ENCODE assay signal across 13 cellular contexts in genomic region chr2:149490296-149490695, GRCh38.
DNase-seq lines count a peak whose midpoint lies in the region; ATAC-seq and TF ChIP-seq lines count a peak whose summit lies in the region.
"Had no signal": no experiment of that assay in that cellular context is flagged by ENCODE, and none has a peak within 500 bp of the region (broad histone marks: within the 10 kb centered on the region; RNA-seq: fewer than 3 reads in every experiment).

No MANE protein-coding gene starts in this region.

- H3K4me1 ChIP-seq in right cardiac atrium (ENCODE audit: control insufficient read depth, insufficient read depth, low read length), result peaks cover 1% of the 10 kb centered on the region
- H3K4me1 ChIP-seq in heart left ventricle, result no peaks in the 10 kb centered on the region
- no peaks in the 10 kb centered on the region for H3K4me1 ChIP-seq in naive thymus-derived CD4-positive, alpha-beta T cell (ENCODE audit: control insufficient read depth in 2 of 2, insufficient read depth in 2 of 2, low read length in 2 of 2)
- H3K4me1 ChIP-seq: BLaER1 had no signal

- no peaks in the 10 kb centered on the region for H3K9me3 ChIP-seq in right cardiac atrium (ENCODE audit: control insufficient read depth, low read length)
- H3K9me3 ChIP-seq in heart left ventricle, result peaks cover 0 to 6% (median 0%) of the 10 kb centered on the region in 12 donors
- no peaks in the 10 kb centered on the region for H3K9me3 ChIP-seq in naive thymus-derived CD4-positive, alpha-beta T cell (ENCODE audit: control insufficient read depth in 2 of 3, low read length in 3 of 3)
- H3K9me3 ChIP-seq: BLaER1 had no signal

- intact Hi-C loops in right cardiac atrium (cut with DNase I), result no loop called here
- intact Hi-C loops in heart left ventricle (cut with DNase I), result no loop called here
- intact Hi-C loops in naive thymus-derived CD4-positive, alpha-beta T cell (cut with micrococcal nuclease), result no loop called here

- no peak for TF ChIP-seq POLR2A in heart left ventricle (IDR thresholded peaks at IDR 0.05)

- H3K27me3 ChIP-seq in right cardiac atrium (ENCODE audit: control insufficient read depth, insufficient read depth) (no peaks in the 10 kb centered on the region), heart left ventricle (peaks cover 0 to 8% (median 0%) of the 10 kb centered on the region in 9 donors)
- no peaks in the 10 kb centered on the region for H3K27me3 ChIP-seq in naive thymus-derived CD4-positive, alpha-beta T cell (ENCODE audit: control insufficient read depth in 2 of 2, insufficient read depth in 2 of 2, low read length in 2 of 2)
- H3K27me3 ChIP-seq: BLaER1 had no signal

- H3K4me1 Mint-ChIP-seq in naive thymus-derived CD4-positive, alpha-beta T cell, result no peaks in the 10 kb centered on the region
- H3K4me1 Mint-ChIP-seq in activated naive CD8-positive, alpha-beta T cell treated with anti-CD3 and anti-CD28 coated beads for 36 hours, result no peaks in the 10 kb centered on the region

- CTCF ChIA-PET in naive thymus-derived CD4-positive, alpha-beta T cell (lab: Charles Lee), result interaction anchor here (0.6 kb wide), 1 partner anchor 1255 kb away, joined by 3 read pairs; no protein-coding TSS in a partner anchor

- H3K27ac Mint-ChIP-seq in naive thymus-derived CD4-positive, alpha-beta T cell, result no peak overlapping the region
- H3K27ac Mint-ChIP-seq in activated naive CD8-positive, alpha-beta T cell treated with anti-CD3 and anti-CD28 coated beads for 36 hours, result no peak overlapping the region

- H3K36me3 ChIP-seq in heart left ventricle, result no peaks in the 10 kb centered on the region
- H3K36me3 ChIP-seq in naive thymus-derived CD4-positive, alpha-beta T cell (ENCODE audit: control insufficient read depth in 2 of 3, insufficient read depth in 3 of 3, low read length in 3 of 3), result no peaks in the 10 kb centered on the region
- H3K36me3 ChIP-seq: BLaER1 had no signal

- POLR2A ChIA-PET in naive thymus-derived CD4-positive, alpha-beta T cell (lab: Charles Lee), result no interaction called here

- DNase-seq in right cardiac atrium, result peak in 2 of 3 donors; percentile 27 to 42
- DNase-seq in heart left ventricle, result no peak
- peak; percentile 22 for DNase-seq in amniotic stem cell (lab: John Stamatoyannopoulos, UW)
- DNase-seq in hypothalamus (lab: John Stamatoyannopoulos, UW), result peak in 30 of 51 donors; percentile 1 to 60 (median 19)
- DNase-seq in naive thymus-derived CD4-positive, alpha-beta T cell, result no peak
- no peak for DNase-seq in NCI-H526 treated with DMSO at 0.1 percent for 48 hours (lab: John Stamatoyannopoulos, UW)
- no peak for DNase-seq in activated naive CD8-positive, alpha-beta T cell treated with anti-CD3 and anti-CD28 coated beads for 36 hours
- DNase-seq: activated CD4-positive, alpha-beta T cell treated with anti-CD3 and anti-CD28 coated beads for 4 hours; NCI-H2171 had no signal

- no peak for TF ChIP-seq CTCF in heart left ventricle (IDR thresholded peaks at IDR 0.05)

- H3K4me3 ChIP-seq in right cardiac atrium (ENCODE audit: low read length) (no peak overlapping the region), heart left ventricle (no peak overlapping the region)
- H3K4me3 ChIP-seq in naive thymus-derived CD4-positive, alpha-beta T cell (ENCODE audit: low read length), result no peak overlapping the region
- H3K4me3 ChIP-seq: BLaER1, K562, SK-N-MC had no signal

- H3K27me3 Mint-ChIP-seq in naive thymus-derived CD4-positive, alpha-beta T cell, result peaks cover 0 to 22% (median 19%) of the 10 kb centered on the region in 5 donors
- H3K27me3 Mint-ChIP-seq in activated naive CD8-positive, alpha-beta T cell treated with anti-CD3 and anti-CD28 coated beads for 36 hours, result peaks cover 10% of the 10 kb centered on the region

- peaks cover 0 to 10% (median 0%) of the 10 kb centered on the region in 11 donors for H3K9me3 Mint-ChIP-seq in naive thymus-derived CD4-positive, alpha-beta T cell
- H3K9me3 Mint-ChIP-seq in activated naive CD8-positive, alpha-beta T cell treated with anti-CD3 and anti-CD28 coated beads for 36 hours, result no peaks in the 10 kb centered on the region

- WGBS in right cardiac atrium, result 13% methylated on average over 3 of the region's 3 CpGs
- WGBS in heart left ventricle, 4 donors, result 20 to 30% (median 23%) methylated on average over 3 of the region's 3 CpGs

- no peaks in the 10 kb centered on the region for H3K36me3 Mint-ChIP-seq in naive thymus-derived CD4-positive, alpha-beta T cell
- H3K36me3 Mint-ChIP-seq in activated naive CD8-positive, alpha-beta T cell treated with anti-CD3 and anti-CD28 coated beads for 36 hours, result no peaks in the 10 kb centered on the region

- peak in 1 of 2 donors; percentile 54 for ATAC-seq in right cardiac atrium
- ATAC-seq in heart left ventricle, result no peak
- ATAC-seq in HG03565 (IDR thresholded peaks at IDR 0.05; ENCODE audit: unreplicated experiment), result no peak
- ATAC-seq in naive thymus-derived CD4-positive, alpha-beta T cell, result no peak
- ATAC-seq: K562 had no signal

- H3K4me3 Mint-ChIP-seq in naive thymus-derived CD4-positive, alpha-beta T cell, result no peak overlapping the region
- no peak overlapping the region for H3K4me3 Mint-ChIP-seq in activated naive CD8-positive, alpha-beta T cell treated with anti-CD3 and anti-CD28 coated beads for 36 hours

- H3K27ac ChIP-seq in right cardiac atrium (ENCODE audit: low read length), result no peak overlapping the region
- no peak overlapping the region for H3K27ac ChIP-seq in heart left ventricle
- H3K27ac ChIP-seq in naive thymus-derived CD4-positive, alpha-beta T cell (ENCODE audit: low read depth, low read length), result no peak overlapping the region
- H3K27ac ChIP-seq: BLaER1, SK-N-MC had no signal

Comparison
In these comparisons a context has a peak if more than half of its experiments do, and no peak if none do; other contexts are left out.
1. DNase-seq: peak in right cardiac atrium (2 of 3), amniotic stem cell (single experiment) and hypothalamus (30 of 51); none in heart left ventricle (0 of 5), naive thymus-derived CD4-positive, alpha-beta T cell (0 of 9), NCI-H526 treated with DMSO at 0.1 percent for 48 hours (single experiment) and activated naive CD8-positive, alpha-beta T cell treated with anti-CD3 and anti-CD28 coated beads for 36 hours (single experiment).